In genomic region chr1:215625949-215626348, GRCh38 we compare ENCODE assay signal across 8 cellular contexts.
"Had no signal": no experiment of that assay in that cellular context is flagged by ENCODE, and none has a peak within 500 bp of the region (broad histone marks: within the 10 kb centered on the region; RNA-seq: fewer than 3 reads in every experiment).

No MANE protein-coding gene starts in this region.

- DNase-seq: GDM1, GF-D8 had no signal

- H3K4me3 ChIP-seq: GM12878 had no signal

- ATAC-seq: GM12878 had no signal

- FAIRE-seq: G401.6, GM12878, GM12891, GM12892, GM18507, GM19239 had no signal
